ENCODE assay signal across 8 cellular contexts in the genomic region with DNA sequence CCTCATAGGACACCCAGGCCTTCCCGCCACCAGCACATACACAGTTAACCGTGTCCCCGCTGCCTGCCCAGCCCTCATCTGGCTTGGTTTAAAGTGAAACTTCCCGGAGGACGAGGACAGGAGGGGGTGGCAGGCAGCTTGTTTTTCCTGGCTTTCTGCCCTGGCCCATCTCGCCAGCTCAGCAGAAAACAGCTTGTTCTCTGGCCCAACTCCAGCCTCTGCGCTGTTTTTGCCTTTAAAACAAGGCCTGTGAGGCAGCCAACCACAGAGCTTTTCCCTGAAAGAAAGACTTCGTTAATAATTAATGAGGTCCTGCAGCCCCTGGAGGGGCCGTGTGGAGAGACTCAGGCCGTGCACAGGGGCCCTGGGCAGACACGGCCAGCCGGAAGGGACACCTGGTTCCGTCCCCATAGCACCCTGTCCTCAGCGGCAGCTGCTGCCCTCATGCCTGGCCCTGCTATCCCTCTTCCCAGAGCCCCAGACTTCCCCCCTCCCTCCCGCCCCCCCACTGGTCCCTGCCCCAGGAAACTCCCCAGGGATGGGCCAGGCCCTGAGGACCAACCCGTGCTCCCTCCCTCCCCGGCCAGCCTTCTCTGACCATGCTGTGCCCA.
DNase-seq lines count a peak whose midpoint lies in the region; ATAC-seq, FAIRE-seq and TF ChIP-seq lines count a peak whose summit lies in the region.

No MANE protein-coding gene starts in this region.

- H3K4me3 ChIP-seq in SK-N-SH (ENCODE audit: low read depth in 2 of 2, low read length in 1 of 2) (no peak overlapping the region), foreskin fibroblast (ENCODE audit: low read depth in 1 of 2, low read length in 2 of 2) (no peak overlapping the region), osteoblast (ENCODE audit: insufficient read depth, low read length) (no peak overlapping the region)

- H3K27ac ChIP-seq in SK-N-SH (ENCODE audit: low read depth in 2 of 2, low read length in 1 of 2) (peak overlapping the region; percentile 72 to 96), osteoblast (ENCODE audit: low read depth, low read length) (peak overlapping the region; percentile 16)

- no peak overlapping the region for H3K4me3 Mint-ChIP-seq in naive thymus-derived CD8-positive, alpha-beta T cell

- no peaks in the 10 kb centered on the region for H3K9me3 Mint-ChIP-seq in naive thymus-derived CD8-positive, alpha-beta T cell

- H3K36me3 ChIP-seq in SK-N-SH (replicated peaks in 1 of 2; ENCODE audit: control insufficient read depth in 1 of 2, insufficient read depth in 2 of 2, low read length in 1 of 2) (peaks cover 4 to 7% of the 10 kb centered on the region in 2 experiments), osteoblast (ENCODE audit: insufficient read depth, low read length) (peaks cover 25% of the 10 kb centered on the region)

- H2AFZ ChIP-seq in SK-N-SH (ENCODE audit: low read depth) (no peak overlapping the region), osteoblast (ENCODE audit: low read length) (no peak overlapping the region)

- ATAC-seq in GM18867 (IDR thresholded peaks at IDR 0.05; ENCODE audit: unreplicated experiment) (no peak), GM18519 (IDR thresholded peaks at IDR 0.05; ENCODE audit: low FRiP score, unreplicated experiment) (no peak)
- ATAC-seq in naive thymus-derived CD8-positive, alpha-beta T cell = no peak

- peak; percentile 31 for FAIRE-seq in HTR-8/SVneo (lab: Jason Lieb, UNC)

- CTCF ChIA-PET in SK-N-SH (lab: Yijun Ruan, JAX) = interaction anchor here (0.7 to 3.2 kb wide), 7 partner anchors 8 to 266 kb away, joined by 3 to 28 read pairs (median 4); no protein-coding TSS in a partner anchor

- H3K36me3 Mint-ChIP-seq in naive thymus-derived CD8-positive, alpha-beta T cell = peaks cover 0 to 5% (median 0%) of the 10 kb centered on the region in 3 donors

- peaks cover 0 to 2% (median 0%) of the 10 kb centered on the region in 4 donors for H3K4me1 Mint-ChIP-seq in naive thymus-derived CD8-positive, alpha-beta T cell

- TF ChIP-seq CTCF in SK-N-SH (IDR thresholded peaks at IDR 0.05) (no peak), foreskin fibroblast (IDR thresholded peaks at IDR 0.05; ENCODE audit: low read depth, low read length) (no peak), osteoblast (IDR thresholded peaks at IDR 0.05; ENCODE audit: extremely low read depth, low read depth, low read length) (no peak)

- H3K4me2 ChIP-seq in SK-N-SH (peak overlapping the region; percentile 71), osteoblast (ENCODE audit: insufficient read depth, low read length) (peak overlapping the region; percentile 50)

- H3K79me2 ChIP-seq in SK-N-SH (ENCODE audit: insufficient read depth) = no peaks in the 10 kb centered on the region
- no peaks in the 10 kb centered on the region for H3K79me2 ChIP-seq in osteoblast (ENCODE audit: insufficient read depth, low read length)

- H3K4me1 ChIP-seq in SK-N-SH (ENCODE audit: control insufficient read depth in 1 of 2, insufficient read depth in 2 of 2, low read depth in 1 of 2, low read length in 1 of 2) (peaks cover 18 to 49% of the 10 kb centered on the region in 2 experiments; a peak in 3 of 4 replicates), osteoblast (ENCODE audit: insufficient read depth, low read length) (peaks cover 7% of the 10 kb centered on the region)

- peak; percentile 88 for DNase-seq in HTR-8/SVneo (ENCODE audit: insufficient read length, low spot score)
- peak; percentile 97 for DNase-seq in SK-N-SH
- DNase-seq in foreskin fibroblast = peak; percentile 95 to 99
- DNase-seq in osteoblast (ENCODE audit: insufficient read length, low spot score, missing footprints) = peak; percentile 100
- no peak for DNase-seq in stimulated activated CD4-positive, alpha-beta T cell treated with anti-CD3 and anti-CD28 coated beads, Interleukin-4, amount 100 ng/mL, for 1 hour
- no peak for DNase-seq in naive thymus-derived CD8-positive, alpha-beta T cell

- no peaks in the 10 kb centered on the region for H3K27me3 Mint-ChIP-seq in naive thymus-derived CD8-positive, alpha-beta T cell

- peaks cover 6% of the 10 kb centered on the region for H3F3A ChIP-seq in SK-N-SH (replicated peaks; ENCODE audit: insufficient read depth)

- POLR2A ChIA-PET in SK-N-SH (lab: Yijun Ruan, JAX) = interaction anchor here (0.6 to 1.4 kb wide), 4 partner anchors 57 to 749 kb away, joined by 3 to 8 read pairs (median 3); partner anchors contain the start of gene RNU6ATAC
- POLR2A ChIA-PET in naive thymus-derived CD8-positive, alpha-beta T cell (lab: Charles Lee) = no interaction called here

- TF ChIP-seq EP300 in SK-N-SH (IDR thresholded peaks at IDR 0.05; ENCODE audit: borderline replicate concordance in 1 of 2, low read depth in 1 of 2, low read length in 1 of 2) = peak; percentile 77 to 78; a peak in 3 of 4 replicates

- H3K27me3 ChIP-seq in SK-N-SH (ENCODE audit: insufficient read depth) (no peaks in the 10 kb centered on the region), osteoblast (ENCODE audit: insufficient read depth, low read length) (no peaks in the 10 kb centered on the region)

- no peak overlapping the region for H3K9ac ChIP-seq in SK-N-SH

- peak; percentile 18; the same call in 1 of the 2 replicates for TF ChIP-seq RAD21 in SK-N-SH (IDR thresholded peaks at IDR 0.05; ENCODE audit: low read length)

- H3K9me3 ChIP-seq in SK-N-SH = no peaks in the 10 kb centered on the region
- no peaks in the 10 kb centered on the region for H3K9me3 ChIP-seq in osteoblast (ENCODE audit: low read depth, low read length)

- no peaks in the 10 kb centered on the region for H3K9me2 ChIP-seq in SK-N-SH

- WGBS in SK-N-SH (ENCODE audit: low lambda C conversion rate) = 0% methylated on average over 12 of the region's 17 CpGs

- H3K27ac Mint-ChIP-seq in naive thymus-derived CD8-positive, alpha-beta T cell = no peak overlapping the region

- peaks cover 7% of the 10 kb centered on the region; the same call in 1 of the 2 replicates for H4K20me1 ChIP-seq in SK-N-SH (ENCODE audit: insufficient read depth)
- H4K20me1 ChIP-seq in osteoblast (ENCODE audit: insufficient read depth, low read length) = peaks cover 16% of the 10 kb centered on the region

TF ChIP-seq in SK-N-SH, 30 proteins besides CTCF, POLR2A, EP300 and RAD21 (continues in another document):
- TF ChIP-seq RFX5 (IDR thresholded peaks at IDR 0.05; ENCODE audit: low read length) = no peak
- no peak for TF ChIP-seq POLR2AphosphoS5 (IDR thresholded peaks at IDR 0.05; ENCODE audit: low read depth, low read length)
- no peak for TF ChIP-seq TEAD4 (IDR thresholded peaks at IDR 0.05; ENCODE audit: borderline replicate concordance, insufficient read depth)
- no peak for TF ChIP-seq SMC3 (IDR thresholded peaks at IDR 0.05; ENCODE audit: low read depth, low read length)
- peak; percentile 84 for TF ChIP-seq CHD2 (IDR thresholded peaks at IDR 0.05; ENCODE audit: low read length, partially characterized antibody)
- no peak for TF ChIP-seq TAF1 (IDR thresholded peaks at IDR 0.05; ENCODE audit: borderline replicate concordance, low read depth, low read length)
- TF ChIP-seq USF1 (IDR thresholded peaks at IDR 0.05; ENCODE audit: borderline replicate concordance, low read depth) = no peak
- no peak for TF ChIP-seq IRF3 (IDR thresholded peaks at IDR 0.05; ENCODE audit: low read depth, low read length)
- no peak; the same call in 1 of the 2 replicates for TF ChIP-seq GATA2 (CRISPR knock-in tag; IDR thresholded peaks at IDR 0.05)
- no peak for TF ChIP-seq GABPA (IDR thresholded peaks at IDR 0.05; ENCODE audit: low read depth)
- no peak for TF ChIP-seq YY1 (IDR thresholded peaks at IDR 0.05; ENCODE audit: low read depth)
- 0 out of 2 replicates have a peak, but pooled peaks have one; percentile 42 for TF ChIP-seq JUND (IDR thresholded peaks at IDR 0.05)
- TF ChIP-seq, protein P1, sequence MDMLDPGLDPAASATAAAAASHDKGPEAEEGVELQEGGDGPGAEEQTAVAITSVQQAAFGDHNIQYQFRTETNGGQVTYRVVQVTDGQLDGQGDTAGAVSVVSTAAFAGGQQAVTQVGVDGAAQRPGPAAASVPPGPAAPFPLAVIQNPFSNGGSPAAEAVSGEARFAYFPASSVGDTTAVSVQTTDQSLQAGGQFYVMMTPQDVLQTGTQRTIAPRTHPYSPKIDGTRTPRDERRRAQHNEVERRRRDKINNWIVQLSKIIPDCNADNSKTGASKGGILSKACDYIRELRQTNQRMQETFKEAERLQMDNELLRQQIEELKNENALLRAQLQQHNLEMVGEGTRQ (IDR thresholded peaks at IDR 0.05; ENCODE audit: borderline replicate concordance, low read depth, low read length) = no peak
- peak; percentile 68; the same call in 1 of the 2 replicates for TF ChIP-seq SIN3A (IDR thresholded peaks at IDR 0.05; ENCODE audit: borderline replicate concordance, low read depth, low read length)

Comparison
In these comparisons a context has a peak if more than half of its experiments do, and no peak if none do; other contexts are left out.
1. DNase-seq: peak in HTR-8/SVneo (single experiment), SK-N-SH (single experiment), foreskin fibroblast (2 of 2) and osteoblast (single experiment); none in stimulated activated CD4-positive, alpha-beta T cell treated with anti-CD3 and anti-CD28 coated beads, Interleukin-4, amount 100 ng/mL, for 1 hour (single experiment) and naive thymus-derived CD8-positive, alpha-beta T cell (0 of 10).